17 cellular contexts compared by ENCODE assay signal in genomic region chr9:115494393-115494792, GRCh38.
DNase-seq lines count a peak whose midpoint lies in the region; ATAC-seq and TF ChIP-seq lines count a peak whose summit lies in the region.
"Had no signal": no experiment of that assay in that cellular context is flagged by ENCODE, and none has a peak within 500 bp of the region (broad histone marks: within the 10 kb centered on the region; RNA-seq: fewer than 3 reads in every experiment).

No MANE protein-coding gene starts in this region.

- no peak overlapping the region for H3K4me3 Mint-ChIP-seq in WTC11
- H3K4me3 Mint-ChIP-seq: CD14-positive monocyte had no signal

- H3K27me3 Mint-ChIP-seq in WTC11 (ENCODE audit: low read depth), result no peaks in the 10 kb centered on the region

- TF ChIP-seq RAD21 in SK-N-SH (IDR thresholded peaks at IDR 0.05; ENCODE audit: low read length), result no peak

- DNase-seq in right cardiac atrium (peak in 1 of 3 donors; percentile 43), right atrium auricular region (ENCODE audit: low spot score) (no peak), WTC11 (ENCODE audit: low spot score) (no peak), myocyte (ENCODE audit: low read depth) (peak; percentile 2), NCI-H2171 (lab: John Stamatoyannopoulos, UW) (no peak), SK-N-SH (no peak), Kasumi-1 (lab: John Stamatoyannopoulos, UW) (no peak)
- DNase-seq: 8988T, KG1, MM.1S, NCI-H1105 treated with DMSO at 0.1 percent for 48 hours, NCI-H187, NCI-H446 treated with DMSO at 0.1 percent for 48 hours, Peyer's patch, SHP77 had no signal

- no peaks in the 10 kb centered on the region for H3K27me3 ChIP-seq in right cardiac atrium (ENCODE audit: control insufficient read depth, insufficient read depth)
- H3K27me3 ChIP-seq in right atrium auricular region, result no peaks in the 10 kb centered on the region
- H3K27me3 ChIP-seq in SK-N-SH (ENCODE audit: insufficient read depth), result no peaks in the 10 kb centered on the region
- H3K27me3 ChIP-seq: Peyer's patch had no signal

- no peak overlapping the region for H3K4me3 ChIP-seq in right cardiac atrium (ENCODE audit: low read length)
- no peak overlapping the region for H3K4me3 ChIP-seq in right atrium auricular region
- no peak overlapping the region for H3K4me3 ChIP-seq in SK-N-SH (ENCODE audit: low read depth in 2 of 2, low read length in 1 of 2)
- H3K4me3 ChIP-seq: Peyer's patch had no signal

- CTCF ChIA-PET in WTC11 (lab: Charles Lee) (no interaction called here), SK-N-SH (lab: Yijun Ruan, JAX) (interaction anchor here (0.6 kb wide), 1 partner anchor 139 kb away, joined by 3 read pairs; no protein-coding TSS in a partner anchor)

- no peaks in the 10 kb centered on the region for H3K9me2 ChIP-seq in SK-N-SH

- intact Hi-C loops in right cardiac atrium (cut with DNase I), result no loop called here

- H3F3A ChIP-seq in SK-N-SH (replicated peaks; ENCODE audit: insufficient read depth), result no peaks in the 10 kb centered on the region

- TF ChIP-seq EP300 in SK-N-SH (IDR thresholded peaks at IDR 0.05; ENCODE audit: borderline replicate concordance in 1 of 2, low read depth in 1 of 2, low read length in 1 of 2), result no peak

- no peaks in the 10 kb centered on the region for H3K79me2 ChIP-seq in SK-N-SH (ENCODE audit: insufficient read depth)

- H4K20me1 ChIP-seq in SK-N-SH (ENCODE audit: insufficient read depth), result no peaks in the 10 kb centered on the region

- ATAC-seq in right cardiac atrium (peak; percentile 66 to 77), WTC11 (no peak), HG03460 (IDR thresholded peaks at IDR 0.05; ENCODE audit: unreplicated experiment) (no peak)

- no peak overlapping the region for H2AFZ ChIP-seq in SK-N-SH (ENCODE audit: low read depth)

- H3K4me2 ChIP-seq in SK-N-SH, result no peak overlapping the region

- H3K36me3 ChIP-seq in right atrium auricular region, result no peaks in the 10 kb centered on the region
- no peaks in the 10 kb centered on the region for H3K36me3 ChIP-seq in SK-N-SH (replicated peaks in 1 of 2; ENCODE audit: control insufficient read depth in 1 of 2, insufficient read depth in 2 of 2, low read length in 1 of 2)
- H3K36me3 ChIP-seq: Peyer's patch had no signal

- 1% methylated on average over 1 of the region's 1 CpG for WGBS in right cardiac atrium
- WGBS in SK-N-SH (ENCODE audit: low lambda C conversion rate), result 85% methylated on average over 1 of the region's 1 CpG

- POLR2A ChIA-PET in WTC11 (lab: Charles Lee), result no interaction called here
- POLR2A ChIA-PET in SK-N-SH (lab: Yijun Ruan, JAX), result no interaction called here

- H3K9me3 Mint-ChIP-seq in WTC11, result no peaks in the 10 kb centered on the region

- no peak overlapping the region for H3K9ac ChIP-seq in SK-N-SH

- H3K27ac Mint-ChIP-seq in WTC11, result peak overlapping the region; percentile 73; the same call in 1 of the 2 replicates
- H3K27ac Mint-ChIP-seq: CD14-positive monocyte had no signal

- no peaks in the 10 kb centered on the region for H3K4me1 ChIP-seq in right cardiac atrium (ENCODE audit: control insufficient read depth, insufficient read depth, low read length)
- H3K4me1 ChIP-seq in right atrium auricular region, result no peaks in the 10 kb centered on the region
- peaks cover 8 to 11% of the 10 kb centered on the region in 2 experiments; a peak in 2 of 4 replicates for H3K4me1 ChIP-seq in SK-N-SH (ENCODE audit: control insufficient read depth in 1 of 2, insufficient read depth in 2 of 2, low read depth in 1 of 2, low read length in 1 of 2)

- H3K9me3 ChIP-seq in right cardiac atrium (ENCODE audit: control insufficient read depth, low read length), result no peaks in the 10 kb centered on the region
- H3K9me3 ChIP-seq in right atrium auricular region, result no peaks in the 10 kb centered on the region
- H3K9me3 ChIP-seq in SK-N-SH, result no peaks in the 10 kb centered on the region
- H3K9me3 ChIP-seq: Peyer's patch had no signal

- H3K36me3 Mint-ChIP-seq in WTC11, result peaks cover 79% of the 10 kb centered on the region
- H3K36me3 Mint-ChIP-seq: CD14-positive monocyte had no signal

- no peak for TF ChIP-seq CTCF in right atrium auricular region (IDR thresholded peaks at IDR 0.05)
- TF ChIP-seq CTCF in WTC11 (IDR thresholded peaks at IDR 0.05), result no peak
- no peak for TF ChIP-seq CTCF in SK-N-SH (IDR thresholded peaks at IDR 0.05)

- no peak overlapping the region for H3K27ac ChIP-seq in right cardiac atrium (ENCODE audit: low read length)
- H3K27ac ChIP-seq in right atrium auricular region, result no peak overlapping the region
- peak overlapping the region in 1 of 2 experiments; percentile 43; a peak in 1 of 4 replicates for H3K27ac ChIP-seq in SK-N-SH (ENCODE audit: low read depth in 2 of 2, low read length in 1 of 2)

- peaks cover 57% of the 10 kb centered on the region for H3K4me1 Mint-ChIP-seq in WTC11
- H3K4me1 Mint-ChIP-seq: CD14-positive monocyte had no signal

TF ChIP-seq in WTC11, 78 proteins besides CTCF, POLR2A, EP300 and RAD21:
- TF ChIP-seq CDX4 (CRISPR knock-in tag; IDR thresholded peaks at IDR 0.05; ENCODE audit: borderline replicate concordance) (no peak), SMAD3 (CRISPR knock-in tag; IDR thresholded peaks at IDR 0.05; ENCODE audit: borderline replicate concordance) (no peak)

TF ChIP-seq in SK-N-SH, 30 proteins besides CTCF, POLR2A, EP300 and RAD21:
- TF ChIP-seq SIN3A (IDR thresholded peaks at IDR 0.05; ENCODE audit: borderline replicate concordance, low read depth, low read length) (no peak), RCOR1 (IDR thresholded peaks at IDR 0.05; ENCODE audit: low read length) (no peak), FOSL2 (IDR thresholded peaks at IDR 0.05; ENCODE audit: borderline replicate concordance, low read depth) (no peak), MXI1 (IDR thresholded peaks at IDR 0.05; ENCODE audit: low read depth, low read length) (no peak), POLR2AphosphoS5 (IDR thresholded peaks at IDR 0.05; ENCODE audit: low read depth, low read length) (no peak)

Comparison
In these comparisons a context has a peak if more than half of its experiments do, and no peak if none do; other contexts are left out.
1. ATAC-seq: peak in right cardiac atrium (2 of 2); none in WTC11 (single experiment) and HG03460 (single experiment).